Comparison of ENCODE assay signal across 1 cellular context in genomic region chr22:37684803-37685615, GRCh38.
TF ChIP-seq lines count a peak whose summit lies in the region.

No MANE protein-coding gene starts in this region.

TF ChIP-seq in H1, 55 proteins besides CTCF, POLR2A, EP300 and RAD21:
- TF ChIP-seq MAFK (IDR thresholded peaks at IDR 0.05; ENCODE audit: low read depth, low read length) = no peak
- TF ChIP-seq TBP (IDR thresholded peaks at IDR 0.05; ENCODE audit: low read depth, low read length) = no peak
- no peak for TF ChIP-seq GTF2F1 (IDR thresholded peaks at IDR 0.05; ENCODE audit: borderline replicate concordance, low read depth, low read length)
- TF ChIP-seq SIRT6 (IDR thresholded peaks at IDR 0.05; ENCODE audit: low read length) = no peak
- no peak for TF ChIP-seq TAF7 (optimal IDR thresholded peaks at IDR 0.05; ENCODE audit: borderline replicate concordance, low read depth, low read length)
- TF ChIP-seq ATF2 (IDR thresholded peaks at IDR 0.05; ENCODE audit: low read length) = no peak
- TF ChIP-seq HDAC6 (IDR thresholded peaks at IDR 0.05; ENCODE audit: low read depth, low read length) = no peak
- TF ChIP-seq JUND (IDR thresholded peaks at IDR 0.05; ENCODE audit: low read length) = no peak
- no peak for TF ChIP-seq SRF (IDR thresholded peaks at IDR 0.05; ENCODE audit: low read depth, low read length)
- TF ChIP-seq RNF2 (IDR thresholded peaks at IDR 0.05; ENCODE audit: borderline replicate concordance, low read depth, low read length, missing control alignments, poor library complexity, severe bottlenecking) = no peak
- TF ChIP-seq KDM1A (IDR thresholded peaks at IDR 0.05; ENCODE audit: borderline replicate concordance, low read length) = no peak
- no peak for TF ChIP-seq SUZ12 (IDR thresholded peaks at IDR 0.05; ENCODE audit: low read length)
- TF ChIP-seq CHD7 (IDR thresholded peaks at IDR 0.05; ENCODE audit: insufficient replicate concordance, low read length) = no peak
- no peak for TF ChIP-seq PHF8 (conservative IDR thresholded peaks at IDR 0.05; ENCODE audit: low read depth, low read length)
- no peak for TF ChIP-seq ZNF274 (IDR thresholded peaks at IDR 0.05; ENCODE audit: borderline replicate concordance, extremely low read depth, low read length)
- no peak for TF ChIP-seq EGR1 (IDR thresholded peaks at IDR 0.05; ENCODE audit: borderline replicate concordance, low read depth, low read length)
- no peak for TF ChIP-seq SP4 (IDR thresholded peaks at IDR 0.05; ENCODE audit: low read length)
- TF ChIP-seq TEAD4 (IDR thresholded peaks at IDR 0.05; ENCODE audit: low read depth, low read length) = no peak
- TF ChIP-seq BRCA1 (IDR thresholded peaks at IDR 0.05; ENCODE audit: low read depth, low read length) = no peak
